1 cellular context compared by ENCODE assay signal in genomic region chr11:76152741-76153608, GRCh38.
A peak's percentile ranks its signal among the peaks of the same experiment; 100 is the strongest.
TF ChIP-seq lines count a peak whose summit lies in the region.

No MANE protein-coding gene starts in this region.

TF ChIP-seq in HepG2, 621 proteins besides CTCF, POLR2A, EP300 and RAD21 (continued from another document):
- TF ChIP-seq TAF15 (IDR thresholded peaks at IDR 0.05; ENCODE audit: low read depth, low read length, poor library complexity, severe bottlenecking) (no peak), STAG1 (CRISPR knock-in tag; IDR thresholded peaks at IDR 0.05) (0 out of 2 replicates have a peak, but pooled peaks have one; percentile 6), ZNF318 (CRISPR knock-in tag; IDR thresholded peaks at IDR 0.05) (no peak), NFRKB (IDR thresholded peaks at IDR 0.05) (no peak), HIVEP1 (CRISPR knock-in tag; IDR thresholded peaks at IDR 0.05) (no peak), SKIL (CRISPR knock-in tag; IDR thresholded peaks at IDR 0.05; ENCODE audit: borderline replicate concordance) (no peak), RXRB (CRISPR knock-in tag; IDR thresholded peaks at IDR 0.05; ENCODE audit: borderline replicate concordance) (0 out of 2 replicates have a peak, but pooled peaks have one; percentile 2), MEIS2 (CRISPR knock-in tag; IDR thresholded peaks at IDR 0.05) (no peak), TFAP4 (IDR thresholded peaks at IDR 0.05; ENCODE audit: borderline replicate concordance, low read depth) (no peak), ZBTB4 (CRISPR knock-in tag; IDR thresholded peaks at IDR 0.05; ENCODE audit: borderline replicate concordance) (0 out of 2 replicates have a peak, but pooled peaks have one; percentile 2), TBX3 (IDR thresholded peaks at IDR 0.05; ENCODE audit: borderline replicate concordance) (peak; percentile 66; the same call in 1 of the 2 replicates), SOX13 (IDR thresholded peaks at IDR 0.05) (0 out of 2 replicates have a peak, but pooled peaks have one; percentile 10), SOX13 (CRISPR knock-in tag; conservative IDR thresholded peaks at IDR 0.05 in 1 of 2, IDR thresholded peaks at IDR 0.05 in 1 of 2) (no peak), AGO2 (optimal IDR thresholded peaks at IDR 0.05; ENCODE audit: low read depth, low read length) (no peak), GMEB2 (CRISPR knock-in tag; IDR thresholded peaks at IDR 0.05; ENCODE audit: low read depth) (no peak), NKX3-1 (CRISPR knock-in tag; IDR thresholded peaks at IDR 0.05) (0 out of 2 replicates have a peak, but pooled peaks have one; percentile 20), PAX8 (CRISPR knock-in tag; IDR thresholded peaks at IDR 0.05; ENCODE audit: borderline replicate concordance) (no peak), ZBTB25 (CRISPR knock-in tag; IDR thresholded peaks at IDR 0.05) (no peak), IKZF1 (IDR thresholded peaks at IDR 0.05) (no peak), NCOA2 (CRISPR knock-in tag; IDR thresholded peaks at IDR 0.05) (peak; percentile 33)
